In genomic region chr7:121313793-121314676, GRCh38 we compare ENCODE assay signal across 8 cellular contexts. TPM values are rescaled to one million over a fixed set of nuclear protein-coding genes. Genes with fewer than 3 reads are reported as not detected.
DNase-seq lines count a peak whose midpoint lies in the region; ATAC-seq, FAIRE-seq and TF ChIP-seq lines count a peak whose summit lies in the region.

No MANE protein-coding gene starts in this region.

- H3K27ac ChIP-seq in astrocyte (ENCODE audit: low read depth, low read length): no peak overlapping the region

- intact Hi-C loops in activated T-helper 1 cell treated with anti-CD3 and anti-CD28 coated beads, Interleukin-12 subunit alpha, Interleukin-12 subunit beta, Interleukin-2, Interleukin-4 antibody, amounts not matched to agents 30 ng/mL and 10 ng/mL and 1 ng/mL, durations not matched to agents 14 hours and 24 hours and 36 hours (cut with micrococcal nuclease): no loop called here

- FAIRE-seq in H54 (lab: Jason Lieb, UNC) (peak; percentile 61), astrocyte (lab: Jason Lieb, UNC) (no peak)

- peaks cover 2% of the 10 kb centered on the region for H3K36me3 Mint-ChIP-seq in astrocyte (ENCODE audit: low read depth, unreplicated experiment)
- H3K36me3 Mint-ChIP-seq in stimulated activated effector memory CD8-positive, alpha-beta T cell treated with anti-CD3 and anti-CD28 coated beads, Interleukin-12 subunit alpha, Interleukin-12 subunit beta, amount 100 ng/mL, for 72 hours: no peaks in the 10 kb centered on the region
- no peaks in the 10 kb centered on the region for H3K36me3 Mint-ChIP-seq in activated T-helper 1 cell treated with anti-CD3 and anti-CD28 coated beads, Interleukin-12 subunit alpha, Interleukin-12 subunit beta, Interleukin-2, Interleukin-4 antibody, amounts not matched to agents 30 ng/mL and 10 ng/mL and 1 ng/mL, durations not matched to agents 14 hours and 24 hours and 36 hours (ENCODE audit: low read depth)

- DNase-seq in GM03348 (ENCODE audit: low spot score): peak; percentile 9
- no peak for DNase-seq in H54 (ENCODE audit: insufficient read length, low spot score)
- peak; percentile 90 for DNase-seq in M059J (ENCODE audit: low read depth)
- DNase-seq in astrocyte (ENCODE audit: low read depth): peak; percentile 29
- no peak for DNase-seq in stimulated activated effector memory CD8-positive, alpha-beta T cell treated with anti-CD3 and anti-CD28 coated beads, Interleukin-12 subunit alpha, Interleukin-12 subunit beta, amount 100 ng/mL, for 72 hours (ENCODE audit: low spot score in 2 of 2)
- no peak for DNase-seq in activated T-helper 1 cell treated with anti-CD3 and anti-CD28 coated beads, Interleukin-12 subunit alpha, Interleukin-12 subunit beta, Interleukin-2, Interleukin-4 antibody, amounts not matched to agents 30 ng/mL and 10 ng/mL and 1 ng/mL, durations not matched to agents 14 hours and 24 hours and 36 hours (ENCODE audit: low spot score)
- DNase-seq in activated CD4-positive, CD25-positive, alpha-beta regulatory T cell treated with anti-CD3 and anti-CD28 coated beads, Interleukin-2, amount 50 U/mL, for 72 hours: no peak
- DNase-seq in ureter (ENCODE audit: low spot score): no peak

- H3K36me3 ChIP-seq in astrocyte (ENCODE audit: insufficient read depth, low read length): no peaks in the 10 kb centered on the region

- no peak overlapping the region for H3K4me3 Mint-ChIP-seq in astrocyte (ENCODE audit: unreplicated experiment)
- no peak overlapping the region for H3K4me3 Mint-ChIP-seq in stimulated activated effector memory CD8-positive, alpha-beta T cell treated with anti-CD3 and anti-CD28 coated beads, Interleukin-12 subunit alpha, Interleukin-12 subunit beta, amount 100 ng/mL, for 72 hours
- no peak overlapping the region for H3K4me3 Mint-ChIP-seq in activated T-helper 1 cell treated with anti-CD3 and anti-CD28 coated beads, Interleukin-12 subunit alpha, Interleukin-12 subunit beta, Interleukin-2, Interleukin-4 antibody, amounts not matched to agents 30 ng/mL and 10 ng/mL and 1 ng/mL, durations not matched to agents 14 hours and 24 hours and 36 hours

- no peak overlapping the region for H3K4me3 ChIP-seq in astrocyte (ENCODE audit: insufficient read depth, low read depth, low read length)

- no peak for TF ChIP-seq POLR2A in H54 (IDR thresholded peaks at IDR 0.05; ENCODE audit: low read depth, low read length)

- H3K9me3 ChIP-seq in astrocyte (ENCODE audit: insufficient read depth, low read depth, low read length): no peaks in the 10 kb centered on the region

- no peaks in the 10 kb centered on the region for H4K20me1 ChIP-seq in astrocyte (ENCODE audit: insufficient read depth, low read length)

- no peak overlapping the region for H2AFZ ChIP-seq in astrocyte (ENCODE audit: low read depth, low read length)

- H3K27me3 ChIP-seq in astrocyte (ENCODE audit: insufficient read depth, low read length): no peaks in the 10 kb centered on the region

- H3K4me1 ChIP-seq in astrocyte (ENCODE audit: insufficient read depth, low read length): no peaks in the 10 kb centered on the region

- peaks cover 14% of the 10 kb centered on the region for H3K27me3 Mint-ChIP-seq in astrocyte (ENCODE audit: low read depth, unreplicated experiment)
- peaks cover 10% of the 10 kb centered on the region for H3K27me3 Mint-ChIP-seq in activated T-helper 1 cell treated with anti-CD3 and anti-CD28 coated beads, Interleukin-12 subunit alpha, Interleukin-12 subunit beta, Interleukin-2, Interleukin-4 antibody, amounts not matched to agents 30 ng/mL and 10 ng/mL and 1 ng/mL, durations not matched to agents 14 hours and 24 hours and 36 hours (ENCODE audit: insufficient read depth)

- ATAC-seq in stimulated activated effector memory CD8-positive, alpha-beta T cell treated with anti-CD3 and anti-CD28 coated beads, Interleukin-12 subunit alpha, Interleukin-12 subunit beta, amount 100 ng/mL, for 72 hours: peak; percentile 44

- H3K4me1 Mint-ChIP-seq in astrocyte (ENCODE audit: low read depth, unreplicated experiment): peaks cover 3% of the 10 kb centered on the region
- H3K4me1 Mint-ChIP-seq in stimulated activated effector memory CD8-positive, alpha-beta T cell treated with anti-CD3 and anti-CD28 coated beads, Interleukin-12 subunit alpha, Interleukin-12 subunit beta, amount 100 ng/mL, for 72 hours: no peaks in the 10 kb centered on the region
- H3K4me1 Mint-ChIP-seq in activated T-helper 1 cell treated with anti-CD3 and anti-CD28 coated beads, Interleukin-12 subunit alpha, Interleukin-12 subunit beta, Interleukin-2, Interleukin-4 antibody, amounts not matched to agents 30 ng/mL and 10 ng/mL and 1 ng/mL, durations not matched to agents 14 hours and 24 hours and 36 hours (ENCODE audit: low read depth): no peaks in the 10 kb centered on the region

- H3K9me3 Mint-ChIP-seq in astrocyte (ENCODE audit: unreplicated experiment): peaks cover 6% of the 10 kb centered on the region
- no peaks in the 10 kb centered on the region for H3K9me3 Mint-ChIP-seq in stimulated activated effector memory CD8-positive, alpha-beta T cell treated with anti-CD3 and anti-CD28 coated beads, Interleukin-12 subunit alpha, Interleukin-12 subunit beta, amount 100 ng/mL, for 72 hours
- no peaks in the 10 kb centered on the region for H3K9me3 Mint-ChIP-seq in activated T-helper 1 cell treated with anti-CD3 and anti-CD28 coated beads, Interleukin-12 subunit alpha, Interleukin-12 subunit beta, Interleukin-2, Interleukin-4 antibody, amounts not matched to agents 30 ng/mL and 10 ng/mL and 1 ng/mL, durations not matched to agents 14 hours and 24 hours and 36 hours

- H3K9ac ChIP-seq in astrocyte (ENCODE audit: low read length): no peak overlapping the region

- no peak overlapping the region for H3K27ac Mint-ChIP-seq in astrocyte (ENCODE audit: unreplicated experiment)
- H3K27ac Mint-ChIP-seq in stimulated activated effector memory CD8-positive, alpha-beta T cell treated with anti-CD3 and anti-CD28 coated beads, Interleukin-12 subunit alpha, Interleukin-12 subunit beta, amount 100 ng/mL, for 72 hours: no peak overlapping the region
- H3K27ac Mint-ChIP-seq in activated T-helper 1 cell treated with anti-CD3 and anti-CD28 coated beads, Interleukin-12 subunit alpha, Interleukin-12 subunit beta, Interleukin-2, Interleukin-4 antibody, amounts not matched to agents 30 ng/mL and 10 ng/mL and 1 ng/mL, durations not matched to agents 14 hours and 24 hours and 36 hours: no peak overlapping the region

- no peak overlapping the region for H3K4me2 ChIP-seq in astrocyte (ENCODE audit: low read length)

- no peaks in the 10 kb centered on the region for H3K79me2 ChIP-seq in astrocyte (ENCODE audit: insufficient read depth, low read length)

- no peak for TF ChIP-seq CTCF in astrocyte (IDR thresholded peaks at IDR 0.05; ENCODE audit: insufficient read depth, low read depth, low read length)

RNA-seq across cellular contexts. Expression of gene WNT16, which starts 14.8 kb away (rescaled TPM):
- 0.17 TPM in 1 of 2 replicates, not detected in the other for total RNA-seq in M059J (2014; rRNA removed; shearing (Covaris generic))
- total RNA-seq in astrocyte: 0.07 TPM in 1 of 2 replicates, not detected in the other
- not detected in 2 replicates for total RNA-seq in activated T-helper 1 cell treated with anti-CD3 and anti-CD28 coated beads, Interleukin-12 subunit alpha, Interleukin-12 subunit beta, Interleukin-2, Interleukin-4 antibody, amounts not matched to agents 30 ng/mL and 10 ng/mL and 1 ng/mL, durations not matched to agents 14 hours and 24 hours and 36 hours
- total RNA-seq in ureter: 0.10 TPM

Comparison
In these comparisons a context has a peak if more than half of its experiments do, and no peak if none do; other contexts are left out.
1. DNase-seq: peak in GM03348 (single experiment), M059J (single experiment) and astrocyte (single experiment); none in H54 (single experiment), stimulated activated effector memory CD8-positive, alpha-beta T cell treated with anti-CD3 and anti-CD28 coated beads, Interleukin-12 subunit alpha, Interleukin-12 subunit beta, amount 100 ng/mL, for 72 hours (0 of 2), activated T-helper 1 cell treated with anti-CD3 and anti-CD28 coated beads, Interleukin-12 subunit alpha, Interleukin-12 subunit beta, Interleukin-2, Interleukin-4 antibody, amounts not matched to agents 30 ng/mL and 10 ng/mL and 1 ng/mL, durations not matched to agents 14 hours and 24 hours and 36 hours (single experiment), activated CD4-positive, CD25-positive, alpha-beta regulatory T cell treated with anti-CD3 and anti-CD28 coated beads, Interleukin-2, amount 50 U/mL, for 72 hours (single experiment) and ureter (single experiment).